8 cellular contexts compared by ENCODE assay signal in genomic region chr6:7155871-7156579, GRCh38. TPM values are rescaled to one million over a fixed set of nuclear protein-coding genes. Genes with fewer than 3 reads are reported as not detected.
DNase-seq lines count a peak whose midpoint lies in the region; ATAC-seq and TF ChIP-seq lines count a peak whose summit lies in the region.

No MANE protein-coding gene starts in this region.

- POLR2A ChIA-PET in OCI-LY7 (lab: Charles Lee), result interaction anchor here (1.2 kb wide), 1 partner anchor 36 kb away, joined by 3 read pairs; no protein-coding TSS in a partner anchor

- H3K4me3 ChIP-seq in OCI-LY7 (ENCODE audit: low read depth, low read length, poor library complexity, severe bottlenecking) (peak overlapping the region; percentile 22), mucosa of rectum (ENCODE audit: low read length in 2 of 2) (peak overlapping the region in 1 of 2 donors; percentile 10)

- in situ Hi-C loops in GM13977 (cut with MboI; ENCODE audit: low pct_unique_long_range_greater_than_20kb, low sequenced_read_pairs, unreplicated experiment), result no loop called here

- peaks cover 26% of the 10 kb centered on the region for H3K4me1 ChIP-seq in OCI-LY7 (ENCODE audit: insufficient read depth, low read length, poor library complexity, severe bottlenecking)
- peaks cover 36 to 51% of the 10 kb centered on the region in 2 donors for H3K4me1 ChIP-seq in mucosa of rectum (ENCODE audit: control insufficient read depth in 2 of 2, insufficient read depth in 2 of 2, low read length in 2 of 2)

- peak overlapping the region; percentile 51 for H3K4me2 ChIP-seq in OCI-LY7 (ENCODE audit: low read length)

- H3K36me3 ChIP-seq in OCI-LY7 (ENCODE audit: insufficient read depth, low read length) (no peaks in the 10 kb centered on the region), mucosa of rectum (ENCODE audit: control insufficient read depth in 2 of 2, insufficient read depth in 2 of 2, low read length in 2 of 2) (no peaks in the 10 kb centered on the region)

- BruUV-seq in OCI-LY7 (replicated peaks; lab: Mats Ljungman, UMichigan), result no TSS peak

- DNase-seq in GM13977 (ENCODE audit: low spot score) (peak; percentile 56), OCI-LY7 (ENCODE audit: low spot score) (peak; percentile 19), Ammon's horn (ENCODE audit: low spot score) (no peak), superior temporal gyrus (ENCODE audit: extremely low spot score) (no peak), NCI-H2227 treated with DMSO at 0.1 percent for 48 hours (lab: John Stamatoyannopoulos, UW) (no peak)
- DNase-seq in stimulated activated CD4-positive, alpha-beta T cell treated with anti-CD3 and anti-CD28 coated beads, Interleukin-12 subunit alpha, Interleukin-12 subunit beta, amount 100 ng/mL, for 4 hours, result no peak

- no peaks in the 10 kb centered on the region for H3K27me3 ChIP-seq in mucosa of rectum (ENCODE audit: control insufficient read depth in 2 of 2, insufficient read depth in 2 of 2, low read length in 2 of 2)

- no peaks in the 10 kb centered on the region for H3K79me2 ChIP-seq in OCI-LY7 (ENCODE audit: insufficient read depth, low read depth, low read length)

- H3K27ac ChIP-seq in OCI-LY7 (ENCODE audit: low read depth, low read length, poor library complexity, severe bottlenecking) (no peak overlapping the region), mucosa of rectum (ENCODE audit: low read depth in 2 of 2, low read length in 2 of 2) (peak overlapping the region; percentile 43 to 49)

- H4K20me1 ChIP-seq in OCI-LY7 (ENCODE audit: insufficient read depth, low read length), result peaks cover 24% of the 10 kb centered on the region

- H3K9me2 ChIP-seq in OCI-LY7 (ENCODE audit: insufficient read depth, low read length), result no peaks in the 10 kb centered on the region

- no peaks in the 10 kb centered on the region for H3K9me3 ChIP-seq in OCI-LY7 (ENCODE audit: low read length)
- H3K9me3 ChIP-seq in mucosa of rectum (ENCODE audit: control insufficient read depth in 2 of 2, low read length in 2 of 2), result no peaks in the 10 kb centered on the region

- no peak overlapping the region for H2AFZ ChIP-seq in OCI-LY7 (ENCODE audit: low read length)

- intact Hi-C loops in OCI-LY7 (cut with micrococcal nuclease; ENCODE audit: unreplicated experiment), result no loop called here

- TF ChIP-seq CTCF in GM13977 (IDR thresholded peaks at IDR 0.05; ENCODE audit: extremely low read depth, insufficient read depth, missing control alignments) (no peak), OCI-LY7 (conservative IDR thresholded peaks at IDR 0.05; ENCODE audit: low read length) (no peak)

- CTCF ChIA-PET in OCI-LY7 (lab: Charles Lee; ENCODE audit: unreplicated experiment), result interaction anchor here (1.1 kb wide), 1 partner anchor 11 kb away, joined by 3 read pairs; no protein-coding TSS in a partner anchor

- ATAC-seq in GM21786 (IDR thresholded peaks at IDR 0.05; ENCODE audit: unreplicated experiment), result peak; percentile 44

- peak overlapping the region in 1 of 2 donors; percentile 26 for H3K9ac ChIP-seq in mucosa of rectum (ENCODE audit: low read depth in 1 of 2, low read length in 2 of 2)

RNA-seq across cellular contexts. Expression of gene RREB1, which starts 48.3 kb away (rescaled TPM):
- 3.4 and 4.4 TPM in 2 replicates for total RNA-seq in OCI-LY7 (2014; rRNA removed; shearing (Covaris generic))
- total RNA-seq in OCI-LY7 (2022), result 5.5 and 7.1 TPM in 2 replicates

Comparison
In these comparisons a context has a peak if more than half of its experiments do, and no peak if none do; other contexts are left out.
1. DNase-seq: peak in GM13977 (single experiment) and OCI-LY7 (single experiment); none in Ammon's horn (single experiment), superior temporal gyrus (single experiment), NCI-H2227 treated with DMSO at 0.1 percent for 48 hours (single experiment) and stimulated activated CD4-positive, alpha-beta T cell treated with anti-CD3 and anti-CD28 coated beads, Interleukin-12 subunit alpha, Interleukin-12 subunit beta, amount 100 ng/mL, for 4 hours (single experiment).